1 cellular context compared by ENCODE assay signal in the genomic region with DNA sequence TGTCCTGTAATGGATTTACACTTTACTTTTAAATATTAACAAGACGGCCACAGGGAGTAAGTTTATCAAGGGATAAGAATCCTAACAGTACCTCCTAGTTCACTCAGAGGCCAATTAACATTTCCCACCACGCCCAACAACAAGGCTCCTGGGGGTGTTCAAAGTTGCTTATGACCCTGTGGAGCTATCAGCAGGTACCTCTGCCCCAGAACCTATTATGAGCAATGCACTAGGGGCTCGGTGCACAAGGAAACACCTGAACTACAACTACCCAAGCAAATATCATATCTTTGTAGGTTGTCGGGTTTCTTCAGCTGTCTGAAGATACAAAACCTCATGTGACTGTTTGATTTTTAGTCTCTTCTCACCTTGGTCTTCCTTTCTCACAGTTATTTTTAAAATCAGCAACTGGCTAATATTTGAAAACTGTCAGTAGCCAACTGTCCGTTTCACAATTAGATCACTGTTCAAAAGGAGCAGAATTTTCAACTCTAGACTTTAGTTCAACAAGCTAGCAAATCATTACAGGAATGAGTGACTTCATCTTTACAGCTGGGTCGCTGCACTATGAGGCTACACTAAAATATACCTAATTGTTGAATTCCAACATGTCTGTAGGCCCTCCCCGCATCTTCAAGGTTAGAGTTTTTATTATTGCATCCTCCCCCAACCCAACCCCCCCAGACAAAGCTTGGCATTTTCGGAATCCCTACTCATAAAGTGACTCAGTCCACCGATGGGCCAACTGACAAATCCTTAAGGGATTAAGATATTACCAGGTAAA.
TF ChIP-seq lines count a peak whose summit lies in the region.

No MANE protein-coding gene starts in this region.

TF ChIP-seq in GM12878, 131 proteins besides CTCF, POLR2A, EP300 and RAD21 (continued from another document):
- TF ChIP-seq, protein P1, sequence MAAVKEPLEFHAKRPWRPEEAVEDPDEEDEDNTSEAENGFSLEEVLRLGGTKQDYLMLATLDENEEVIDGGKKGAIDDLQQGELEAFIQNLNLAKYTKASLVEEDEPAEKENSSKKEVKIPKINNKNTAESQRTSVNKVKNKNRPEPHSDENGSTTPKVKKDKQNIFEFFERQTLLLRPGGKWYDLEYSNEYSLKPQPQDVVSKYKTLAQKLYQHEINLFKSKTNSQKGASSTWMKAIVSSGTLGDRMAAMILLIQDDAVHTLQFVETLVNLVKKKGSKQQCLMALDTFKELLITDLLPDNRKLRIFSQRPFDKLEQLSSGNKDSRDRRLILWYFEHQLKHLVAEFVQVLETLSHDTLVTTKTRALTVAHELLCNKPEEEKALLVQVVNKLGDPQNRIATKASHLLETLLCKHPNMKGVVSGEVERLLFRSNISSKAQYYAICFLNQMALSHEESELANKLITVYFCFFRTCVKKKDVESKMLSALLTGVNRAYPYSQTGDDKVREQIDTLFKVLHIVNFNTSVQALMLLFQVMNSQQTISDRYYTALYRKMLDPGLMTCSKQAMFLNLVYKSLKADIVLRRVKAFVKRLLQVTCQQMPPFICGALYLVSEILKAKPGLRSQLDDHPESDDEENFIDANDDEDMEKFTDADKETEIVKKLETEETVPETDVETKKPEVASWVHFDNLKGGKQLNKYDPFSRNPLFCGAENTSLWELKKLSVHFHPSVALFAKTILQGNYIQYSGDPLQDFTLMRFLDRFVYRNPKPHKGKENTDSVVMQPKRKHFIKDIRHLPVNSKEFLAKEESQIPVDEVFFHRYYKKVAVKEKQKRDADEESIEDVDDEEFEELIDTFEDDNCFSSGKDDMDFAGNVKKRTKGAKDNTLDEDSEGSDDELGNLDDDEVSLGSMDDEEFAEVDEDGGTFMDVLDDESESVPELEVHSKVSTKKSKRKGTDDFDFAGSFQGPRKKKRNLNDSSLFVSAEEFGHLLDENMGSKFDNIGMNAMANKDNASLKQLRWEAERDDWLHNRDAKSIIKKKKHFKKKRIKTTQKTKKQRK (IDR thresholded peaks at IDR 0.05; ENCODE audit: low read depth, low read length) = no peak
- TF ChIP-seq NR2C1 (IDR thresholded peaks at IDR 0.05) (no peak), RAD51 (IDR thresholded peaks at IDR 0.05) (peak; percentile 84), MXI1 (IDR thresholded peaks at IDR 0.05; ENCODE audit: low read depth, low read length) (peak; percentile 64; the same call in 1 of the 2 replicates), RELA (IDR thresholded peaks at IDR 0.05; ENCODE audit: borderline replicate concordance, partially characterized antibody) (no peak), RBBP5 (conservative IDR thresholded peaks at IDR 0.05) (no peak), BACH1 (IDR thresholded peaks at IDR 0.05; ENCODE audit: borderline replicate concordance) (no peak), ZNF24 (IDR thresholded peaks at IDR 0.05) (0 out of 2 replicates have a peak, but pooled peaks have one; percentile 81), SRF (IDR thresholded peaks at IDR 0.05; ENCODE audit: low read depth in 2 of 2, low read length in 2 of 2) (0 out of 4 replicates have a peak, but pooled peaks of 1 of the 2 experiments have one; percentile 47), SMAD1 (IDR thresholded peaks at IDR 0.05; ENCODE audit: low read depth, partially characterized antibody) (no peak), ZNF217 (IDR thresholded peaks at IDR 0.05) (no peak), ESRRA (IDR thresholded peaks at IDR 0.05; ENCODE audit: low read length) (no peak), PAX8 (IDR thresholded peaks at IDR 0.05) (no peak), ATF7 (IDR thresholded peaks at IDR 0.05; ENCODE audit: low read depth) (peak; percentile 99), LARP7 (IDR thresholded peaks at IDR 0.05) (no peak), BMI1 (IDR thresholded peaks at IDR 0.05; ENCODE audit: borderline replicate concordance) (no peak), FOXK2 (IDR thresholded peaks at IDR 0.05) (no peak), CEBPB (IDR thresholded peaks at IDR 0.05; ENCODE audit: borderline replicate concordance in 1 of 2, low read depth in 2 of 2, low read length in 2 of 2) (peak in 1 of 2 experiments; percentile 73; a peak in 2 of 4 replicates), HDAC2 (IDR thresholded peaks at IDR 0.05) (no peak), BRCA1 (IDR thresholded peaks at IDR 0.05; ENCODE audit: low read depth, low read length) (no peak), MTA2 (IDR thresholded peaks at IDR 0.05; ENCODE audit: low read depth) (peak; percentile 82), SPI1 (IDR thresholded peaks at IDR 0.05; ENCODE audit: borderline replicate concordance, insufficient read depth, low read depth, low read length) (no peak), MEF2B (IDR thresholded peaks at IDR 0.05; ENCODE audit: partially characterized antibody, poor library complexity, severe bottlenecking) (peak; percentile 83), NR2C2 (IDR thresholded peaks at IDR 0.05; ENCODE audit: borderline replicate concordance, control insufficient read depth, insufficient read length, low read depth) (no peak), JUNB (IDR thresholded peaks at IDR 0.05) (peak; percentile 98)
- TF ChIP-seq, protein P2, sequence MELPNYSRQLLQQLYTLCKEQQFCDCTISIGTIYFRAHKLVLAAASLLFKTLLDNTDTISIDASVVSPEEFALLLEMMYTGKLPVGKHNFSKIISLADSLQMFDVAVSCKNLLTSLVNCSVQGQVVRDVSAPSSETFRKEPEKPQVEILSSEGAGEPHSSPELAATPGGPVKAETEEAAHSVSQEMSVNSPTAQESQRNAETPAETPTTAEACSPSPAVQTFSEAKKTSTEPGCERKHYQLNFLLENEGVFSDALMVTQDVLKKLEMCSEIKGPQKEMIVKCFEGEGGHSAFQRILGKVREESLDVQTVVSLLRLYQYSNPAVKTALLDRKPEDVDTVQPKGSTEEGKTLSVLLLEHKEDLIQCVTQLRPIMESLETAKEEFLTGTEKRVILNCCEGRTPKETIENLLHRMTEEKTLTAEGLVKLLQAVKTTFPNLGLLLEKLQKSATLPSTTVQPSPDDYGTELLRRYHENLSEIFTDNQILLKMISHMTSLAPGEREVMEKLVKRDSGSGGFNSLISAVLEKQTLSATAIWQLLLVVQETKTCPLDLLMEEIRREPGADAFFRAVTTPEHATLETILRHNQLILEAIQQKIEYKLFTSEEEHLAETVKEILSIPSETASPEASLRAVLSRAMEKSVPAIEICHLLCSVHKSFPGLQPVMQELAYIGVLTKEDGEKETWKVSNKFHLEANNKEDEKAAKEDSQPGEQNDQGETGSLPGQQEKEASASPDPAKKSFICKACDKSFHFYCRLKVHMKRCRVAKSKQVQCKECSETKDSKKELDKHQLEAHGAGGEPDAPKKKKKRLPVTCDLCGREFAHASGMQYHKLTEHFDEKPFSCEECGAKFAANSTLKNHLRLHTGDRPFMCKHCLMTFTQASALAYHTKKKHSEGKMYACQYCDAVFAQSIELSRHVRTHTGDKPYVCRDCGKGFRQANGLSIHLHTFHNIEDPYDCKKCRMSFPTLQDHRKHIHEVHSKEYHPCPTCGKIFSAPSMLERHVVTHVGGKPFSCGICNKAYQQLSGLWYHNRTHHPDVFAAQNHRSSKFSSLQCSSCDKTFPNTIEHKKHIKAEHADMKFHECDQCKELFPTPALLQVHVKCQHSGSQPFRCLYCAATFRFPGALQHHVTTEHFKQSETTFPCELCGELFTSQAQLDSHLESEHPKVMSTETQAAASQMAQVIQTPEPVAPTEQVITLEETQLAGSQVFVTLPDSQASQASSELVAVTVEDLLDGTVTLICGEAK (IDR thresholded peaks at IDR 0.05; ENCODE audit: borderline replicate concordance) = no peak
- TF ChIP-seq, protein P3, sequence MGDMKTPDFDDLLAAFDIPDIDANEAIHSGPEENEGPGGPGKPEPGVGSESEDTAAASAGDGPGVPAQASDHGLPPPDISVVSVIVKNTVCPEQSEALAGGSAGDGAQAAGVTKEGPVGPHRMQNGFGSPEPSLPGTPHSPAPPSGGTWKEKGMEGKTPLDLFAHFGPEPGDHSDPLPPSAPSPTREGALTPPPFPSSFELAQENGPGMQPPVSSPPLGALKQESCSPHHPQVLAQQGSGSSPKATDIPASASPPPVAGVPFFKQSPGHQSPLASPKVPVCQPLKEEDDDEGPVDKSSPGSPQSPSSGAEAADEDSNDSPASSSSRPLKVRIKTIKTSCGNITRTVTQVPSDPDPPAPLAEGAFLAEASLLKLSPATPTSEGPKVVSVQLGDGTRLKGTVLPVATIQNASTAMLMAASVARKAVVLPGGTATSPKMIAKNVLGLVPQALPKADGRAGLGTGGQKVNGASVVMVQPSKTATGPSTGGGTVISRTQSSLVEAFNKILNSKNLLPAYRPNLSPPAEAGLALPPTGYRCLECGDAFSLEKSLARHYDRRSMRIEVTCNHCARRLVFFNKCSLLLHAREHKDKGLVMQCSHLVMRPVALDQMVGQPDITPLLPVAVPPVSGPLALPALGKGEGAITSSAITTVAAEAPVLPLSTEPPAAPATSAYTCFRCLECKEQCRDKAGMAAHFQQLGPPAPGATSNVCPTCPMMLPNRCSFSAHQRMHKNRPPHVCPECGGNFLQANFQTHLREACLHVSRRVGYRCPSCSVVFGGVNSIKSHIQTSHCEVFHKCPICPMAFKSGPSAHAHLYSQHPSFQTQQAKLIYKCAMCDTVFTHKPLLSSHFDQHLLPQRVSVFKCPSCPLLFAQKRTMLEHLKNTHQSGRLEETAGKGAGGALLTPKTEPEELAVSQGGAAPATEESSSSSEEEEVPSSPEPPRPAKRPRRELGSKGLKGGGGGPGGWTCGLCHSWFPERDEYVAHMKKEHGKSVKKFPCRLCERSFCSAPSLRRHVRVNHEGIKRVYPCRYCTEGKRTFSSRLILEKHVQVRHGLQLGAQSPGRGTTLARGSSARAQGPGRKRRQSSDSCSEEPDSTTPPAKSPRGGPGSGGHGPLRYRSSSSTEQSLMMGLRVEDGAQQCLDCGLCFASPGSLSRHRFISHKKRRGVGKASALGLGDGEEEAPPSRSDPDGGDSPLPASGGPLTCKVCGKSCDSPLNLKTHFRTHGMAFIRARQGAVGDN (IDR thresholded peaks at IDR 0.05) = peak; percentile 63; the same call in 1 of the 2 replicates
- TF ChIP-seq, protein P4, sequence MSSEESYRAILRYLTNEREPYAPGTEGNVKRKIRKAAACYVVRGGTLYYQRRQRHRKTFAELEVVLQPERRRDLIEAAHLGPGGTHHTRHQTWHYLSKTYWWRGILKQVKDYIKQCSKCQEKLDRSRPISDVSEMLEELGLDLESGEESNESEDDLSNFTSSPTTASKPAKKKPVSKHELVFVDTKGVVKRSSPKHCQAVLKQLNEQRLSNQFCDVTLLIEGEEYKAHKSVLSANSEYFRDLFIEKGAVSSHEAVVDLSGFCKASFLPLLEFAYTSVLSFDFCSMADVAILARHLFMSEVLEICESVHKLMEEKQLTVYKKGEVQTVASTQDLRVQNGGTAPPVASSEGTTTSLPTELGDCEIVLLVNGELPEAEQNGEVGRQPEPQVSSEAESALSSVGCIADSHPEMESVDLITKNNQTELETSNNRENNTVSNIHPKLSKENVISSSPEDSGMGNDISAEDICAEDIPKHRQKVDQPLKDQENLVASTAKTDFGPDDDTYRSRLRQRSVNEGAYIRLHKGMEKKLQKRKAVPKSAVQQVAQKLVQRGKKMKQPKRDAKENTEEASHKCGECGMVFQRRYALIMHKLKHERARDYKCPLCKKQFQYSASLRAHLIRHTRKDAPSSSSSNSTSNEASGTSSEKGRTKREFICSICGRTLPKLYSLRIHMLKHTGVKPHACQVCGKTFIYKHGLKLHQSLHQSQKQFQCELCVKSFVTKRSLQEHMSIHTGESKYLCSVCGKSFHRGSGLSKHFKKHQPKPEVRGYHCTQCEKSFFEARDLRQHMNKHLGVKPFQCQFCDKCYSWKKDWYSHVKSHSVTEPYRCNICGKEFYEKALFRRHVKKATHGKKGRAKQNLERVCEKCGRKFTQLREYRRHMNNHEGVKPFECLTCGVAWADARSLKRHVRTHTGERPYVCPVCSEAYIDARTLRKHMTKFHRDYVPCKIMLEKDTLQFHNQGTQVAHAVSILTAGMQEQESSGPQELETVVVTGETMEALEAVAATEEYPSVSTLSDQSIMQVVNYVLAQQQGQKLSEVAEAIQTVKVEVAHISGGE (CRISPR knock-in tag; IDR thresholded peaks at IDR 0.05) = no peak
- TF ChIP-seq, protein P5, sequence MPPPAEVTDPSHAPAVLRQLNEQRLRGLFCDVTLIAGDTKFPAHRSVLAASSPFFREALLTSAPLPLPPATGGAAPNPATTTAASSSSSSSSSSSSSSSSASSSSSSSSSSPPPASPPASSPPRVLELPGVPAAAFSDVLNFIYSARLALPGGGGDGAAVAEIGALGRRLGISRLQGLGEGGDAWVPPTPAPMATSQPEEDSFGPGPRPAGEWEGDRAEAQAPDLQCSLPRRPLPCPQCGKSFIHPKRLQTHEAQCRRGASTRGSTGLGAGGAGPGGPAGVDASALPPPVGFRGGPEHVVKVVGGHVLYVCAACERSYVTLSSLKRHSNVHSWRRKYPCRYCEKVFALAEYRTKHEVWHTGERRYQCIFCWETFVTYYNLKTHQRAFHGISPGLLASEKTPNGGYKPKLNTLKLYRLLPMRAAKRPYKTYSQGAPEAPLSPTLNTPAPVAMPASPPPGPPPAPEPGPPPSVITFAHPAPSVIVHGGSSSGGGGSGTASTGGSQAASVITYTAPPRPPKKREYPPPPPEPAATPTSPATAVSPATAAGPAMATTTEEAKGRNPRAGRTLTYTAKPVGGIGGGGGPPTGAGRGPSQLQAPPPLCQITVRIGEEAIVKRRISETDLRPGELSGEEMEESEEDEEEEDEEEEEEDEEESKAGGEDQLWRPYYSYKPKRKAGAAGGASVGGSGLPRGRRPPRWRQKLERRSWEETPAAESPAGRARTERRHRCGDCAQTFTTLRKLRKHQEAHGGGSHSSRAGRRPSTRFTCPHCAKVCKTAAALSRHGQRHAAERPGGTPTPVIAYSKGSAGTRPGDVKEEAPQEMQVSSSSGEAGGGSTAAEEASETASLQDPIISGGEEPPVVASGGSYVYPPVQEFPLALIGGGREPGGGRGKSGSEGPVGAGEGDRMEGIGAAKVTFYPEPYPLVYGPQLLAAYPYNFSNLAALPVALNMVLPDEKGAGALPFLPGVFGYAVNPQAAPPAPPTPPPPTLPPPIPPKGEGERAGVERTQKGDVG (CRISPR knock-in tag; IDR thresholded peaks at IDR 0.05) = no peak
